Comparison of ENCODE assay signal across 8 cellular contexts in genomic region chr15:77419836-77420609, GRCh38. TPM values are rescaled to one million over a fixed set of nuclear protein-coding genes. Genes with fewer than 3 reads are reported as not detected.
DNase-seq lines count a peak whose midpoint lies in the region; ATAC-seq and TF ChIP-seq lines count a peak whose summit lies in the region.

Gene PEAK1 (minus strand): TSS chr15:77420104. CDS start chr15:77181926, 238,178 bp downstream.

- H2AFZ ChIP-seq in OCI-LY3 (ENCODE audit: low read depth, low read length) = peak within 1 kb of the TSS; percentile 95

- H3K9ac ChIP-seq in OCI-LY3 (ENCODE audit: low read length) = peak within 1 kb of the TSS; percentile 90

- H3K79me2 ChIP-seq in OCI-LY3 (ENCODE audit: low read length) = peaks cover 86% of the 10 kb centered on the region

- peak; percentile 81 for ATAC-seq in GM21526 (IDR thresholded peaks at IDR 0.05; ENCODE audit: low FRiP score, unreplicated experiment)

- H3K27me3 ChIP-seq in OCI-LY3 (ENCODE audit: low read depth, low read length) = no peaks in the 10 kb centered on the region

- peaks cover 49% of the 10 kb centered on the region for H3K4me1 Mint-ChIP-seq in endothelial cell (ENCODE audit: unreplicated experiment)

- H3K36me3 ChIP-seq in OCI-LY3 (replicated peaks; ENCODE audit: low read depth, low read length) = no peaks in the 10 kb centered on the region

- peaks cover 16% of the 10 kb centered on the region; the same call in 1 of the 2 replicates for H4K20me1 ChIP-seq in OCI-LY3 (ENCODE audit: insufficient read depth, low read length)

- H3K27ac Mint-ChIP-seq in endothelial cell (ENCODE audit: unreplicated experiment) = peak within 1 kb of the TSS; percentile 98

- H3K27ac ChIP-seq in OCI-LY3 (ENCODE audit: low read length) = peak within 1 kb of the TSS; percentile 80

- H3K4me2 ChIP-seq in OCI-LY3 (ENCODE audit: low read length) = peak within 1 kb of the TSS; percentile 88

- H3K4me3 Mint-ChIP-seq in endothelial cell (ENCODE audit: unreplicated experiment) = peak within 1 kb of the TSS; percentile 99

- H3K9me3 Mint-ChIP-seq in endothelial cell (ENCODE audit: unreplicated experiment) = no peaks in the 10 kb centered on the region

- no peaks in the 10 kb centered on the region for H3K9me3 ChIP-seq in OCI-LY3 (ENCODE audit: insufficient read depth, low read length)

- peaks cover 14% of the 10 kb centered on the region for H3K27me3 Mint-ChIP-seq in endothelial cell (ENCODE audit: unreplicated experiment)

- H3K36me3 Mint-ChIP-seq in endothelial cell (ENCODE audit: low read depth, unreplicated experiment) = peaks cover 10% of the 10 kb centered on the region

- H3K4me1 ChIP-seq in OCI-LY3 (ENCODE audit: low read length) = peaks cover 23% of the 10 kb centered on the region

- TF ChIP-seq CTCF in OCI-LY3 (IDR thresholded peaks at IDR 0.05; ENCODE audit: low read depth, low read length) (no peak), endothelial cell (IDR thresholded peaks at IDR 0.05; ENCODE audit: unreplicated experiment) (no peak)

- DNase-seq in DMS 273 (lab: John Stamatoyannopoulos, UW; ENCODE audit: unreplicated experiment) (peak; percentile 99), HuH-7.5 (ENCODE audit: low spot score) (peak; percentile 94), endothelial cell (ENCODE audit: low spot score) (peak; percentile 99), midbrain (lab: John Stamatoyannopoulos, UW) (peak; percentile 96)
- DNase-seq in activated CD8-positive, alpha-beta memory T cell treated with anti-CD3 and anti-CD28 coated beads, Interleukin-2, amount 50 U/mL, for 48 hours = peak; percentile 98
- DNase-seq in stimulated activated CD8-positive, alpha-beta memory T cell treated with anti-CD3 and anti-CD28 coated beads, Interleukin-15, amount 100 ng/mL, for 48 hours (ENCODE audit: low read depth in 2 of 2) = peak; percentile 99

- peak within 1 kb of the TSS; percentile 84 for H3K4me3 ChIP-seq in OCI-LY3 (ENCODE audit: low read length)

RNA-seq across cellular contexts. Expression of gene PEAK1, which starts in this region (rescaled TPM):
- total RNA-seq in endothelial cell (ENCODE audit: unreplicated experiment) = 289 TPM

Comparison
In these comparisons a context has a peak if more than half of its experiments do, and no peak if none do; other contexts are left out.
1. Peak in every context shown above with its lines: DNase-seq, ATAC-seq, H3K4me3 ChIP-seq and H3K27ac ChIP-seq.